ENCODE assay signal across 15 cellular contexts in the genomic region with DNA sequence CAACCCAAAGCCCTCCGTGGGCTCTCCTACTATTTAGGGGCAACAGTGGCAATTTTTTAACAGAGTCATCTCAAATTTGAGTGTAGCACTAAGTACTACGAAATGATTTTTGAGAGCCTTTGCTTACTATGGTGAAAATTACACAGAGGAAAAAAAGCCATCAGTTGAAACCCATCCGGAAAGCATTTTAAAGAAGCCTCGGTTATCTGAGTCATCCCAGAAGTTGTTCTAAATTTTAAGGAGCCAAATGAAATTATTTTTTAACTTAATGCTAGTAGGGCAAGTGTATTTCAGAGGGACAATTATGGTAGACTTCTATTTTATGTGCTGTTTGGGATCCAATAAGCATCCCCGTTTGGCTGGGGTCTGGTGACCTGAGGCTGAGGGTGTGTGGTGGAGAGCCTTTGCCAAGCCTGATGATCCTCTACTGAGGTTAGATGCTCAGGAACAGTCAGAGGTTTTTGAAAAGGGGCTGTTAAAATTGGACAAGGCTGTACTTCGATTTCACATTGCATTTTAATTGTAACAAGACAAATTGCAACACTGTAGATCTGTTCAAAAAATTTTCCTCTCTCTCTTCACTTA. TPM values are rescaled to one million over a fixed set of nuclear protein-coding genes. Genes with fewer than 3 reads are reported as not detected.
DNase-seq lines count a peak whose midpoint lies in the region; ATAC-seq, FAIRE-seq and TF ChIP-seq lines count a peak whose summit lies in the region.
"Had no signal": no experiment of that assay in that cellular context is flagged by ENCODE, and none has a peak within 500 bp of the region (broad histone marks: within the 10 kb centered on the region; RNA-seq: fewer than 3 reads in every experiment).

No MANE protein-coding gene starts in this region.

- no peaks in the 10 kb centered on the region for H4K20me1 ChIP-seq in PC-3 (ENCODE audit: low read length)
- no peaks in the 10 kb centered on the region for H4K20me1 ChIP-seq in endothelial cell of umbilical vein (replicated peaks; ENCODE audit: control insufficient read depth, extremely low read depth, insufficient read depth, low read length)

- H3K18ac ChIP-seq in neuronal stem cell (ENCODE audit: low read length) = no peak overlapping the region

- DNase-seq in PC-3 (peak; percentile 6), endothelial cell of umbilical vein (ENCODE audit: low read depth, low spot score) (no peak), neuronal stem cell (ENCODE audit: low spot score) (no peak), DMS153 (lab: John Stamatoyannopoulos, UW) (no peak), hepatic stellate cell (ENCODE audit: low spot score) (no peak)
- no peak for DNase-seq in stimulated activated CD4-positive, alpha-beta T cell treated with anti-CD3 and anti-CD28 coated beads, Interleukin-1b, Interleukin-23, amount 100 ng/mL, for 48 hours
- DNase-seq: activated CD4-positive, alpha-beta T cell treated with anti-CD3 and anti-CD28 coated beads, Interleukin-2, amount 50 U/mL, for 4 hours; activated gamma-delta T cell treated with Interleukin-2 at 50 U/mL for 16 hours; CD4-positive, CD25-positive, alpha-beta regulatory T cell; GDM1; SIG-M5; stimulated activated CD4-positive, alpha-beta T cell treated with anti-CD3 and anti-CD28 coated beads, Interleukin-12 subunit alpha, Interleukin-12 subunit beta, amount 100 ng/mL, for 4 hours had no signal

- no peak for TF ChIP-seq POLR2A in endothelial cell of umbilical vein (IDR thresholded peaks at IDR 0.05; ENCODE audit: low read depth, low read length)

- intact Hi-C loops in PC-3 (cut with micrococcal nuclease) = no loop called here
- intact Hi-C loops in endothelial cell of umbilical vein (cut with micrococcal nuclease) = no loop called here

- H2AFZ ChIP-seq in ACC112 (ENCODE audit: low read length, unreplicated experiment) (peak overlapping the region; percentile 55), PC-3 (ENCODE audit: low read length) (peak overlapping the region; percentile 50; the same call in 1 of the 2 replicates), endothelial cell of umbilical vein (ENCODE audit: low read depth, low read length) (no peak overlapping the region), neuronal stem cell (ENCODE audit: low read length) (peak overlapping the region; percentile 61)

- no peak overlapping the region for H2BK15ac ChIP-seq in neuronal stem cell (ENCODE audit: low read length)

- H2BK5ac ChIP-seq in neuronal stem cell (ENCODE audit: low read length) = no peak overlapping the region

- H2BK12ac ChIP-seq in neuronal stem cell (ENCODE audit: low read length) = no peak overlapping the region

- H3K14ac ChIP-seq in neuronal stem cell (ENCODE audit: low read length) = no peak overlapping the region

- FAIRE-seq in endothelial cell of umbilical vein (lab: Jason Lieb, UNC) = no peak

- H3K9me3 ChIP-seq in PC-3 (ENCODE audit: low read length) (no peaks in the 10 kb centered on the region), endothelial cell of umbilical vein (replicated peaks; ENCODE audit: control insufficient read depth, insufficient read depth, low read length) (no peaks in the 10 kb centered on the region), neuronal stem cell (replicated peaks in 1 of 2; ENCODE audit: control insufficient read depth in 2 of 2, insufficient read depth in 1 of 2, low read depth in 1 of 2, low read length in 2 of 2) (no peaks in the 10 kb centered on the region)

- ATAC-seq in PC-3 = peak; percentile 13; the same call in 1 of the 2 replicates
- no peak for ATAC-seq in HG02970 (IDR thresholded peaks at IDR 0.05; ENCODE audit: low FRiP score, unreplicated experiment)

- no peak overlapping the region for H3K4ac ChIP-seq in neuronal stem cell (ENCODE audit: low read length)

- no peak overlapping the region for H3K23ac ChIP-seq in neuronal stem cell (ENCODE audit: low read depth, low read length, poor library complexity)

- no peak overlapping the region for H2BK120ac ChIP-seq in neuronal stem cell (ENCODE audit: low read depth, low read length)

- dilution Hi-C loops in endothelial cell of umbilical vein (cut with MboI; ENCODE audit: extremely low pct_ligation_motif_present, low sequenced_read_pairs) = no loop called here

- no peak overlapping the region for H4K8ac ChIP-seq in neuronal stem cell (ENCODE audit: low read depth, low read length)

- H3K4me2 ChIP-seq in PC-3 (ENCODE audit: low read length) (peak overlapping the region; percentile 48), endothelial cell of umbilical vein (ENCODE audit: insufficient read depth, low read length) (peak overlapping the region; percentile 34), neuronal stem cell (ENCODE audit: insufficient read depth, low read length, poor library complexity, severe bottlenecking) (no peak overlapping the region)

- H3K27ac ChIP-seq in ACC112 (ENCODE audit: low read depth, low read length) (peak overlapping the region; percentile 62), PC-3 (ENCODE audit: low read length) (peak overlapping the region; percentile 6; the same call in 1 of the 2 replicates), endothelial cell of umbilical vein (ENCODE audit: insufficient read depth, low read depth, low read length) (no peak overlapping the region), neuronal stem cell (replicated peaks; ENCODE audit: low read length) (no peak overlapping the region)
- H3K27ac ChIP-seq: VCaP had no signal

- BruUV-seq in PC-3 (replicated peaks; lab: Mats Ljungman, UMichigan) (no TSS peak), endothelial cell of umbilical vein (replicated peaks; lab: Mats Ljungman, UMichigan) (no TSS peak)

- POLR2A ChIA-PET in PC-3 (lab: Charles Lee; ENCODE audit: unreplicated experiment) = no interaction called here
- POLR2A ChIA-PET in endothelial cell of umbilical vein (lab: Charles Lee) = no interaction called here

- H3F3A ChIP-seq in PC-3 (ENCODE audit: low read length, unreplicated experiment) = no peaks in the 10 kb centered on the region

- H3K9ac ChIP-seq in PC-3 (ENCODE audit: low read length) = no peak overlapping the region
- H3K9ac ChIP-seq in endothelial cell of umbilical vein (replicated peaks; ENCODE audit: extremely low read depth, insufficient read depth, low read length) = no peak overlapping the region
- H3K9ac ChIP-seq in neuronal stem cell (ENCODE audit: low read depth, low read length, poor library complexity) = no peak overlapping the region

- TF ChIP-seq CTCF in PC-3 (conservative IDR thresholded peaks at IDR 0.05; ENCODE audit: low read depth, low read length) (no peak), endothelial cell of umbilical vein (IDR thresholded peaks at IDR 0.05; ENCODE audit: extremely low read depth in 1 of 2, insufficient read depth in 1 of 2, low read depth in 1 of 2, low read length in 2 of 2) (no peak)

- H3K79me1 ChIP-seq in neuronal stem cell (ENCODE audit: low read depth, low read length) = no peaks in the 10 kb centered on the region

- no peaks in the 10 kb centered on the region for H3K9me2 ChIP-seq in PC-3 (replicated peaks; ENCODE audit: low read length)

- peaks cover 21% of the 10 kb centered on the region for H3K4me1 ChIP-seq in ACC112 (ENCODE audit: control insufficient read depth, insufficient read depth, low read length, unreplicated experiment)
- H3K4me1 ChIP-seq in PC-3 (ENCODE audit: insufficient read depth, low read length) = peaks cover 19% of the 10 kb centered on the region
- H3K4me1 ChIP-seq in endothelial cell of umbilical vein (ENCODE audit: control insufficient read depth, extremely low read depth, insufficient read depth, low read length) = peaks cover 12% of the 10 kb centered on the region
- peaks cover 3 to 4% of the 10 kb centered on the region in 2 donors for H3K4me1 ChIP-seq in neuronal stem cell (ENCODE audit: control insufficient read depth in 2 of 2, insufficient read depth in 1 of 2, low read depth in 1 of 2, low read length in 2 of 2)

- CTCF ChIA-PET in PC-3 (lab: Charles Lee) = no interaction called here
- CTCF ChIA-PET in endothelial cell of umbilical vein (lab: Charles Lee) = no interaction called here

- no peaks in the 10 kb centered on the region for H3K27me3 ChIP-seq in ACC112 (ENCODE audit: insufficient read depth, low read length)
- H3K27me3 ChIP-seq in PC-3 (ENCODE audit: low read length) = no peaks in the 10 kb centered on the region
- H3K27me3 ChIP-seq in endothelial cell of umbilical vein (ENCODE audit: control insufficient read depth in 2 of 2, insufficient read depth in 2 of 2, low read length in 2 of 2) = no peaks in the 10 kb centered on the region
- H3K27me3 ChIP-seq in neuronal stem cell (ENCODE audit: control insufficient read depth in 3 of 3, insufficient read depth in 3 of 3, low read depth in 1 of 3, low read length in 3 of 3) = no peaks in the 10 kb centered on the region

- no peak overlapping the region; the same call in 1 of the 2 replicates for H3K4me3 ChIP-seq in ACC112 (ENCODE audit: low read depth, low read length)
- no peak overlapping the region for H3K4me3 ChIP-seq in PC-3 (ENCODE audit: low read length)
- H3K4me3 ChIP-seq in endothelial cell of umbilical vein (replicated peaks in 1 of 3; ENCODE audit: insufficient read depth in 1 of 3, low read depth in 1 of 3, low read length in 3 of 3) = no peak overlapping the region
- no peak overlapping the region for H3K4me3 ChIP-seq in neuronal stem cell (ENCODE audit: low read length in 2 of 2)

- no peak overlapping the region for H4K91ac ChIP-seq in neuronal stem cell (ENCODE audit: low read depth, low read length, poor library complexity)

- no peaks in the 10 kb centered on the region for H3K9me1 ChIP-seq in endothelial cell of umbilical vein (replicated peaks; ENCODE audit: control insufficient read depth, extremely low read depth, insufficient read depth, low read length)

- no CpG with 5 or more reads among the region's 6 CpGs for WGBS in neuronal stem cell (ENCODE audit: extremely low coverage in 2 of 2, insufficient read length in 2 of 2, insufficient replicate concordance in 1 of 2), 2 donors

- H3K79me2 ChIP-seq in ACC112 (ENCODE audit: control insufficient read depth, insufficient read depth, low read length, unreplicated experiment) (no peaks in the 10 kb centered on the region), PC-3 (ENCODE audit: low read length) (no peaks in the 10 kb centered on the region), endothelial cell of umbilical vein (ENCODE audit: control insufficient read depth, insufficient read depth, low read length) (no peaks in the 10 kb centered on the region)

- H2AK5ac ChIP-seq in neuronal stem cell (ENCODE audit: low read depth, low read length) = no peak overlapping the region

- H3K36me3 ChIP-seq in ACC112 (ENCODE audit: insufficient read depth, low read length) (no peaks in the 10 kb centered on the region), PC-3 (ENCODE audit: low read depth, low read length) (no peaks in the 10 kb centered on the region), endothelial cell of umbilical vein (ENCODE audit: control insufficient read depth in 2 of 2, extremely low read depth in 1 of 2, insufficient read depth in 2 of 2, low read length in 2 of 2) (no peaks in the 10 kb centered on the region), neuronal stem cell (replicated peaks in 1 of 2; ENCODE audit: control insufficient read depth in 2 of 2, insufficient read depth in 2 of 2, low read length in 2 of 2) (no peaks in the 10 kb centered on the region)

RNA-seq across cellular contexts. Expression of a gene that starts 47.0 kb away (rescaled TPM):
- total RNA-seq in PC-3 (2014; rRNA removed) (0.87 and 2.1 TPM in 2 replicates), endothelial cell of umbilical vein (8.8 and 9.2 TPM in 2 replicates)
- polyA plus RNA-seq in endothelial cell of umbilical vein = 5.7 and 7.2 TPM in 2 replicates
- 4.7 and 5.3 TPM in 2 replicates for polyA plus RNA-seq in endothelial cell of umbilical vein (2011; cell fraction: cytosol; rRNA removed)
- polyA plus RNA-seq in endothelial cell of umbilical vein (2011; cell fraction: nucleus; rRNA removed) = 30.1 and 35.1 TPM in 2 replicates
- polyA plus RNA-seq in endothelial cell of umbilical vein (2012) = 5.8 and 8.9 TPM in 2 replicates
- 38.9 and 42.0 TPM in 2 replicates for polyA minus RNA-seq in endothelial cell of umbilical vein
- polyA minus RNA-seq in endothelial cell of umbilical vein (2011; cell fraction: cytosol; rRNA and poly(A)+ RNA removed) = 1.7 TPM
- polyA minus RNA-seq in endothelial cell of umbilical vein (2011; cell fraction: nucleus; rRNA and poly(A)+ RNA removed) = 54.1 and 82.0 TPM in 2 replicates
- 0.40 TPM for polyA plus RNA-seq in neuronal stem cell (2013, experiment 1 of 2)
- 0.18 TPM for polyA plus RNA-seq in neuronal stem cell (2013, experiment 2 of 2)
- polyA plus RNA-seq: CD4-positive, CD25-positive, alpha-beta regulatory T cell had no signal

Comparison
In these comparisons a context has a peak if more than half of its experiments do, and no peak if none do; other contexts are left out.
1. H3K27ac ChIP-seq: peak in ACC112 (single experiment) and PC-3 (single experiment); none in endothelial cell of umbilical vein (single experiment) and neuronal stem cell (single experiment).